Comparison of ENCODE assay signal across 17 cellular contexts in genomic region chr14:99383457-99384428, GRCh38.
DNase-seq lines count a peak whose midpoint lies in the region; ATAC-seq and TF ChIP-seq lines count a peak whose summit lies in the region.
"Had no signal": no experiment of that assay in that cellular context is flagged by ENCODE, and none has a peak within 500 bp of the region (broad histone marks: within the 10 kb centered on the region; RNA-seq: fewer than 3 reads in every experiment).

No MANE protein-coding gene starts in this region.

- no peak overlapping the region for H3K4me3 Mint-ChIP-seq in endodermal cell
- H3K4me3 Mint-ChIP-seq: CD4-positive, alpha-beta memory T cell had no signal

- H3K4me2 ChIP-seq in HCT116 (ENCODE audit: low read length) (peak overlapping the region; percentile 17; the same call in 1 of the 2 replicates), neuronal stem cell (ENCODE audit: insufficient read depth, low read length, poor library complexity, severe bottlenecking) (no peak overlapping the region), GM23248 (ENCODE audit: unreplicated experiment) (no peak overlapping the region)

- no peaks in the 10 kb centered on the region for H3K36me3 Mint-ChIP-seq in endodermal cell (ENCODE audit: low read depth)
- H3K36me3 Mint-ChIP-seq: CD4-positive, alpha-beta memory T cell had no signal

- in situ Hi-C loops in GM23248 (cut with MboI), result no loop called here

- H4K20me1 ChIP-seq in HCT116 (ENCODE audit: insufficient read depth) (no peaks in the 10 kb centered on the region), GM23248 (ENCODE audit: insufficient read depth) (no peaks in the 10 kb centered on the region)

- peaks cover 29% of the 10 kb centered on the region for H3K27me3 Mint-ChIP-seq in endodermal cell (ENCODE audit: insufficient read depth)

- H3K9me3 ChIP-seq in HCT116 (ENCODE audit: control insufficient read depth in 1 of 2, insufficient read depth in 1 of 2, low read depth in 1 of 2, low read length in 2 of 2), result no peaks in the 10 kb centered on the region
- H3K9me3 ChIP-seq in endodermal cell (ENCODE audit: control insufficient read depth, low read length), result no peaks in the 10 kb centered on the region
- H3K9me3 ChIP-seq in neuronal stem cell (replicated peaks in 1 of 2; ENCODE audit: control insufficient read depth in 2 of 2, insufficient read depth in 1 of 2, low read depth in 1 of 2, low read length in 2 of 2), result peaks cover 4 to 10% of the 10 kb centered on the region in 2 donors
- H3K9me3 ChIP-seq in GM23248 (ENCODE audit: low read depth), result no peaks in the 10 kb centered on the region
- no peaks in the 10 kb centered on the region for H3K9me3 ChIP-seq in mucosa of descending colon
- H3K9me3 ChIP-seq: BE2C had no signal

- H3K27ac ChIP-seq in HCT116 (ENCODE audit: low read depth, low read length), result no peak overlapping the region
- no peak overlapping the region for H3K27ac ChIP-seq in RWPE1
- no peak overlapping the region for H3K27ac ChIP-seq in endodermal cell (ENCODE audit: low read depth, low read length)
- H3K27ac ChIP-seq in neuronal stem cell (replicated peaks; ENCODE audit: low read length), result no peak overlapping the region
- no peak overlapping the region for H3K27ac ChIP-seq in GM23248

- POLR2A ChIA-PET in HCT116 (lab: Charles Lee), result interaction anchor here (1.0 kb wide), 1 partner anchor 10 kb away, joined by 3 read pairs; no protein-coding TSS in a partner anchor
- POLR2A ChIA-PET in RWPE1 (lab: Yijun Ruan, JAX; ENCODE audit: low non-redundant PET), result no interaction called here

- no peaks in the 10 kb centered on the region for H3K79me1 ChIP-seq in neuronal stem cell (ENCODE audit: low read depth, low read length)

- RAD21 ChIA-PET in HCT116 (lab: Charles Lee; ENCODE audit: low non-redundant PET in 1 of 2, low total read pairs in 2 of 2, uncharacterized antibody in 2 of 2, unreplicated experiment in 2 of 2), result no interaction called here

- no peak overlapping the region for H2BK120ac ChIP-seq in neuronal stem cell (ENCODE audit: low read depth, low read length)

- whole genome bisulfite sequencing in endodermal cell (ENCODE audit: insufficient coverage in 1 of 2, insufficient read length in 1 of 2), 2 experiments, result 88 to 93% methylated on average over 25 to 37 of the region's 37 CpGs
- WGBS in neuronal stem cell (ENCODE audit: extremely low coverage in 2 of 2, insufficient read length in 2 of 2, insufficient replicate concordance in 1 of 2), 2 donors, result no CpG with 5 or more reads among the region's 37 CpGs
- 74% methylated on average over 33 to 37 of the region's 37 CpGs for WGBS in GM23248 (ENCODE audit: low coverage in 1 of 2, low lambda C conversion rate in 2 of 2, missing lambda C conversion rate in 2 of 2), 2 experiments

- CTCF ChIA-PET in HCT116 (lab: Charles Lee) (interaction anchor here (5.6 kb wide), 1 partner anchor 9 kb away, joined by 37 read pairs; no protein-coding TSS in a partner anchor), RWPE1 (lab: Yijun Ruan, JAX) (interaction anchor here (2.3 kb wide), 1 partner anchor 9 kb away, joined by 11 read pairs; no protein-coding TSS in a partner anchor)

- TF ChIP-seq RAD21 in HCT116 (IDR thresholded peaks at IDR 0.05; ENCODE audit: low read depth), result no peak

- no peak overlapping the region for H3K27ac Mint-ChIP-seq in endodermal cell
- H3K27ac Mint-ChIP-seq: CD4-positive, alpha-beta memory T cell had no signal

- H3K27me3 ChIP-seq in HCT116 (ENCODE audit: insufficient read depth, low read length), result 0 out of 2 replicates have a peak, but pooled peaks cover 3% of the 10 kb centered on the region
- H3K27me3 ChIP-seq in endodermal cell (ENCODE audit: control insufficient read depth, insufficient read depth, low read length, poor library complexity, severe bottlenecking), result no peaks in the 10 kb centered on the region
- no peaks in the 10 kb centered on the region for H3K27me3 ChIP-seq in neuronal stem cell (ENCODE audit: control insufficient read depth in 3 of 3, insufficient read depth in 3 of 3, low read depth in 1 of 3, low read length in 3 of 3)
- H3K27me3 ChIP-seq in GM23248 (replicated peaks; ENCODE audit: insufficient read depth), result peaks cover 12% of the 10 kb centered on the region; the same call in 1 of the 2 replicates

- intact Hi-C loops in HCT116 (cut with micrococcal nuclease) (no loop called here), mucosa of descending colon (cut with DNase I, micrococcal nuclease) (no loop called here)

- no peaks in the 10 kb centered on the region for H3F3A ChIP-seq in GM23248 (ENCODE audit: insufficient read depth)

- no peak overlapping the region for H3K18ac ChIP-seq in neuronal stem cell (ENCODE audit: low read length)

- no peak overlapping the region for H3K14ac ChIP-seq in neuronal stem cell (ENCODE audit: low read length)

- no peak overlapping the region for H2AFZ ChIP-seq in HCT116 (ENCODE audit: low read depth, low read length, poor library complexity, severe bottlenecking)
- peak overlapping the region; percentile 85 for H2AFZ ChIP-seq in neuronal stem cell (ENCODE audit: low read length)
- H2AFZ ChIP-seq in GM23248, result no peak overlapping the region

- H3K4me1 Mint-ChIP-seq in endodermal cell, result no peaks in the 10 kb centered on the region

- peaks cover 3 to 18% of the 10 kb centered on the region in 2 experiments; a peak in 3 of 4 replicates for H3K4me1 ChIP-seq in HCT116 (ENCODE audit: control insufficient read depth in 1 of 2, insufficient read depth in 2 of 2, low read length in 2 of 2)
- no peaks in the 10 kb centered on the region for H3K4me1 ChIP-seq in endodermal cell (ENCODE audit: control insufficient read depth, insufficient read depth, low read length)
- H3K4me1 ChIP-seq in neuronal stem cell (ENCODE audit: control insufficient read depth in 2 of 2, insufficient read depth in 1 of 2, low read depth in 1 of 2, low read length in 2 of 2), result peaks cover 5% of the 10 kb centered on the region in 2 donors
- no peaks in the 10 kb centered on the region for H3K4me1 ChIP-seq in GM23248 (ENCODE audit: insufficient read depth)
- no peaks in the 10 kb centered on the region for H3K4me1 ChIP-seq in mucosa of descending colon (ENCODE audit: low read depth)
- H3K4me1 ChIP-seq: BE2C had no signal

- no peak for DNase-seq in HCT116 (ENCODE audit: low read depth, low spot score)
- DNase-seq in RWPE1 (ENCODE audit: low spot score), result peak; percentile 43
- peak; percentile 46 for DNase-seq in endodermal cell
- no peak for DNase-seq in neuronal stem cell (ENCODE audit: low spot score)
- no peak for DNase-seq in NCI-H526 treated with DMSO at 0.1 percent for 48 hours (lab: John Stamatoyannopoulos, UW)
- no peak for DNase-seq in GM23248
- no peak for DNase-seq in mucosa of descending colon
- DNase-seq: BE2C; CD4-positive, alpha-beta memory T cell; DND-41; GF-D8; NCI-H1092 treated with DMSO at 0.1 percent for 48 hours; NCI-H1694; NCI-H2107; NCI-H226; NCI-H82 had no signal

- no peak overlapping the region for H4K91ac ChIP-seq in neuronal stem cell (ENCODE audit: low read depth, low read length, poor library complexity)

- TF ChIP-seq CTCF in HCT116 (IDR thresholded peaks at IDR 0.05 in 2 of 3, conservative IDR thresholded peaks at IDR 0.05 in 1 of 3; ENCODE audit: borderline replicate concordance in 1 of 3, insufficient read depth in 1 of 3, low read depth in 2 of 3, low read length in 2 of 3) (no peak), RWPE1 (conservative IDR thresholded peaks at IDR 0.05; ENCODE audit: low read depth) (no peak), endodermal cell (conservative IDR thresholded peaks at IDR 0.05) (no peak), mucosa of descending colon (IDR thresholded peaks at IDR 0.05) (no peak)

- no TSS peak for BruUV-seq in HCT116 (replicated peaks; lab: Mats Ljungman, UMichigan)

- H2BK15ac ChIP-seq in neuronal stem cell (ENCODE audit: low read length), result no peak overlapping the region

- H3K9me3 Mint-ChIP-seq in endodermal cell, result no peaks in the 10 kb centered on the region

- H3K79me2 ChIP-seq in HCT116 (ENCODE audit: insufficient read depth, low read length) (no peaks in the 10 kb centered on the region), GM23248 (ENCODE audit: insufficient read depth) (no peaks in the 10 kb centered on the region)

- H4K8ac ChIP-seq in neuronal stem cell (ENCODE audit: low read depth, low read length), result no peak overlapping the region

- no peak overlapping the region for H3K4me3 ChIP-seq in HCT116 (replicated peaks in 1 of 2; ENCODE audit: low read depth in 1 of 2, low read length in 2 of 2)
- no peak overlapping the region for H3K4me3 ChIP-seq in endodermal cell (ENCODE audit: low read length)
- H3K4me3 ChIP-seq in neuronal stem cell (ENCODE audit: low read length in 2 of 2), result peak overlapping the region in 1 of 2 donors; percentile 72
- no peak overlapping the region for H3K4me3 ChIP-seq in GM23248
- H3K4me3 ChIP-seq in mucosa of descending colon, result no peak overlapping the region
- H3K4me3 ChIP-seq: K562 had no signal

- peak overlapping the region; percentile 51 for H2BK12ac ChIP-seq in neuronal stem cell (ENCODE audit: low read length)

- no peak for TF ChIP-seq POLR2A in HCT116 (IDR thresholded peaks at IDR 0.05; ENCODE audit: borderline replicate concordance, extremely low read depth, insufficient read depth, insufficient read length)

- H3K9me2 ChIP-seq in HCT116 (ENCODE audit: insufficient read depth) (no peaks in the 10 kb centered on the region), GM23248 (ENCODE audit: insufficient read depth) (no peaks in the 10 kb centered on the region)

- H2BK5ac ChIP-seq in neuronal stem cell (ENCODE audit: low read length), result no peak overlapping the region

- H3K4ac ChIP-seq in neuronal stem cell (ENCODE audit: low read length), result no peak overlapping the region

- peak overlapping the region; percentile 8 for H3K23ac ChIP-seq in neuronal stem cell (ENCODE audit: low read depth, low read length, poor library complexity)

- H3K9ac ChIP-seq in HCT116 (ENCODE audit: low read length) (no peak overlapping the region), endodermal cell (ENCODE audit: extremely low read depth, low read length, poor library complexity, severe bottlenecking) (no peak overlapping the region), neuronal stem cell (ENCODE audit: low read depth, low read length, poor library complexity) (no peak overlapping the region), GM23248 (no peak overlapping the region)

- H2AK5ac ChIP-seq in neuronal stem cell (ENCODE audit: low read depth, low read length), result no peak overlapping the region

- ATAC-seq in HCT116, result no peak
- ATAC-seq in mucosa of descending colon, result no peak
- ATAC-seq: K562 had no signal

- no peaks in the 10 kb centered on the region for H3K36me3 ChIP-seq in HCT116 (ENCODE audit: control insufficient read depth in 1 of 2, insufficient read depth in 2 of 2, low read length in 2 of 2)
- no peaks in the 10 kb centered on the region for H3K36me3 ChIP-seq in endodermal cell (ENCODE audit: control insufficient read depth, insufficient read depth, low read length)
- H3K36me3 ChIP-seq in neuronal stem cell (replicated peaks in 1 of 2; ENCODE audit: control insufficient read depth in 2 of 2, insufficient read depth in 2 of 2, low read length in 2 of 2), result no peaks in the 10 kb centered on the region
- no peaks in the 10 kb centered on the region for H3K36me3 ChIP-seq in GM23248 (ENCODE audit: low read depth)
- H3K36me3 ChIP-seq in mucosa of descending colon (ENCODE audit: low read depth), result no peaks in the 10 kb centered on the region
- H3K36me3 ChIP-seq: BE2C had no signal

TF ChIP-seq in HCT116, 20 proteins besides CTCF, POLR2A, EP300 and RAD21 (continues in another document):
- TF ChIP-seq ZFX (IDR thresholded peaks at IDR 0.05) (no peak), TCF7L2 (IDR thresholded peaks at IDR 0.05; ENCODE audit: borderline replicate concordance, extremely low read depth, insufficient read depth, insufficient read length) (no peak)

Comparison
In these comparisons a context has a peak if more than half of its experiments do, and no peak if none do; other contexts are left out.
1. DNase-seq: peak in RWPE1 (single experiment) and endodermal cell (single experiment); none in HCT116 (single experiment), neuronal stem cell (single experiment), NCI-H526 treated with DMSO at 0.1 percent for 48 hours (single experiment), GM23248 (single experiment) and mucosa of descending colon (0 of 3).